Comparison of ENCODE assay signal across 12 cellular contexts in genomic region chr22:46931414-46931813, GRCh38.
A peak's percentile ranks its signal among the peaks of the same experiment; 100 is the strongest.
DNase-seq lines count a peak whose midpoint lies in the region; TF ChIP-seq lines count a peak whose summit lies in the region.
"Had no signal": no experiment of that assay in that cellular context is flagged by ENCODE, and none has a peak within 500 bp of the region (broad histone marks: within the 10 kb centered on the region; RNA-seq: fewer than 3 reads in every experiment).

No MANE protein-coding gene starts in this region.

- H3K4me1 Mint-ChIP-seq in H9: peaks cover 7 to 22% of the 10 kb centered on the region in 2 experiments
- peaks cover 26% of the 10 kb centered on the region for H3K4me1 Mint-ChIP-seq in osteocyte (ENCODE audit: unreplicated experiment)
- peaks cover 22% of the 10 kb centered on the region for H3K4me1 Mint-ChIP-seq in type B pancreatic cell (ENCODE audit: unreplicated experiment)

- no peak overlapping the region for H3K4ac ChIP-seq in H9 (ENCODE audit: low read depth, low read length)
- H3K4ac ChIP-seq in neuronal stem cell (ENCODE audit: low read length): no peak overlapping the region

- no peak overlapping the region for H3K27ac ChIP-seq in H9 (ENCODE audit: insufficient read length, low read depth, low read length)
- no peak overlapping the region for H3K27ac ChIP-seq in neuronal stem cell (replicated peaks; ENCODE audit: low read length)

- H3K23ac ChIP-seq in H9 (ENCODE audit: insufficient read length, low read depth, low read length): no peak overlapping the region
- no peak overlapping the region for H3K23ac ChIP-seq in neuronal stem cell (ENCODE audit: low read depth, low read length, poor library complexity)

- no peaks in the 10 kb centered on the region for H3K27me3 Mint-ChIP-seq in H9 (ENCODE audit: low read depth)
- no peaks in the 10 kb centered on the region for H3K27me3 Mint-ChIP-seq in osteocyte (ENCODE audit: unreplicated experiment)
- no peaks in the 10 kb centered on the region for H3K27me3 Mint-ChIP-seq in type B pancreatic cell
- H3K27me3 Mint-ChIP-seq: natural killer cell treated with Interleukin-12 subunit alpha and Interleukin-12 subunit beta and Interleukin-15 and Interleukin-18, amount 100 ng/mL, for 72 hours had no signal

- no peak overlapping the region for H3K4me3 Mint-ChIP-seq in H9
- no peak overlapping the region for H3K4me3 Mint-ChIP-seq in osteocyte (ENCODE audit: unreplicated experiment)
- H3K4me3 Mint-ChIP-seq in type B pancreatic cell: no peak overlapping the region
- H3K4me3 Mint-ChIP-seq: natural killer cell treated with Interleukin-12 subunit alpha and Interleukin-12 subunit beta and Interleukin-15 and Interleukin-18, amount 100 ng/mL, for 72 hours had no signal

- H3K79me2 ChIP-seq in H9 (ENCODE audit: insufficient read depth, low read length): no peaks in the 10 kb centered on the region

- H2BK15ac ChIP-seq in H9 (ENCODE audit: low read depth, low read length) (no peak overlapping the region), neuronal stem cell (ENCODE audit: low read length) (no peak overlapping the region)

- H3K9me3 Mint-ChIP-seq in H9 (no peaks in the 10 kb centered on the region), osteocyte (ENCODE audit: unreplicated experiment) (no peaks in the 10 kb centered on the region), type B pancreatic cell (no peaks in the 10 kb centered on the region)
- H3K9me3 Mint-ChIP-seq: natural killer cell treated with Interleukin-12 subunit alpha and Interleukin-12 subunit beta and Interleukin-15 and Interleukin-18, amount 100 ng/mL, for 72 hours had no signal

- H4K5ac ChIP-seq in H9 (ENCODE audit: insufficient read length, low read depth, low read length): no peak overlapping the region

- H3K9me3 ChIP-seq in H9 (ENCODE audit: control insufficient read depth, low read depth, low read length) (no peaks in the 10 kb centered on the region), neuronal stem cell (replicated peaks in 1 of 2; ENCODE audit: control insufficient read depth in 2 of 2, insufficient read depth in 1 of 2, low read depth in 1 of 2, low read length in 2 of 2) (no peaks in the 10 kb centered on the region)

- H2AFZ ChIP-seq in H9 (ENCODE audit: low read length): no peak overlapping the region
- H2AFZ ChIP-seq in neuronal stem cell (ENCODE audit: low read length): no peak overlapping the region

- no peak overlapping the region for H2BK20ac ChIP-seq in H9 (ENCODE audit: low read depth, low read length, poor library complexity, severe bottlenecking)

- no peak overlapping the region for H2BK12ac ChIP-seq in H9 (ENCODE audit: insufficient read length, low read depth, low read length)
- no peak overlapping the region for H2BK12ac ChIP-seq in neuronal stem cell (ENCODE audit: low read length)

- no peak overlapping the region for H3K4me2 ChIP-seq in H9 (ENCODE audit: insufficient read depth, insufficient read length, low read length)
- no peak overlapping the region for H3K4me2 ChIP-seq in neuronal stem cell (ENCODE audit: insufficient read depth, low read length, poor library complexity, severe bottlenecking)

- H3K14ac ChIP-seq in H9 (ENCODE audit: insufficient read depth, low read length) (no peak overlapping the region), neuronal stem cell (ENCODE audit: low read length) (no peak overlapping the region)

- no peak overlapping the region for H4K91ac ChIP-seq in H9 (ENCODE audit: insufficient read length, low read depth, low read length)
- no peak overlapping the region for H4K91ac ChIP-seq in neuronal stem cell (ENCODE audit: low read depth, low read length, poor library complexity)

- H3K23me2 ChIP-seq in H9 (ENCODE audit: insufficient read length, low read depth, low read length, poor library complexity, severe bottlenecking): no peaks in the 10 kb centered on the region

- no peak overlapping the region for H3K18ac ChIP-seq in H9 (ENCODE audit: insufficient read length, low read depth, low read length)
- no peak overlapping the region for H3K18ac ChIP-seq in neuronal stem cell (ENCODE audit: low read length)

- H3K4me3 ChIP-seq in epithelial cell of esophagus (ENCODE audit: low read length) (no peak overlapping the region), neuronal stem cell (ENCODE audit: low read length in 2 of 2) (no peak overlapping the region)

- H4K8ac ChIP-seq in H9 (replicated peaks; ENCODE audit: insufficient read length, low read depth, low read length) (no peak overlapping the region), neuronal stem cell (ENCODE audit: low read depth, low read length) (no peak overlapping the region)

- no peaks in the 10 kb centered on the region for H3K27me3 ChIP-seq in H9 (ENCODE audit: insufficient read depth, low read length)
- H3K27me3 ChIP-seq in neuronal stem cell (ENCODE audit: control insufficient read depth in 3 of 3, insufficient read depth in 3 of 3, low read depth in 1 of 3, low read length in 3 of 3): peaks cover 0 to 2% (median 0%) of the 10 kb centered on the region in 3 experiments

- no peak for DNase-seq in H9
- DNase-seq in RPMI7951 (ENCODE audit: low read depth): peak; percentile 55
- DNase-seq in epithelial cell of esophagus (ENCODE audit: low read depth): peak; percentile 69
- DNase-seq in osteocyte (ENCODE audit: extremely low spot score, unreplicated experiment): peak; percentile 62
- DNase-seq in type B pancreatic cell (ENCODE audit: extremely low spot score, unreplicated experiment): no peak
- no peak for DNase-seq in neuronal stem cell (ENCODE audit: low spot score)
- no peak for DNase-seq in mesenteric fat pad (ENCODE audit: low spot score)
- DNase-seq in epidermal melanocyte (ENCODE audit: insufficient read length, low spot score): no peak
- DNase-seq: caudate nucleus, H7, NCI-H774 had no signal

- H2BK120ac ChIP-seq in H9 (ENCODE audit: low read depth, low read length, poor library complexity, severe bottlenecking) (no peak overlapping the region), neuronal stem cell (ENCODE audit: low read depth, low read length) (no peak overlapping the region)

- H2AK5ac ChIP-seq in H9 (ENCODE audit: insufficient read length, low read length) (no peak overlapping the region), neuronal stem cell (ENCODE audit: low read depth, low read length) (no peak overlapping the region)

- H3K4me1 ChIP-seq in H9 (ENCODE audit: insufficient read depth, low read length) (no peaks in the 10 kb centered on the region; the same call in 1 of the 2 replicates), neuronal stem cell (ENCODE audit: control insufficient read depth in 2 of 2, insufficient read depth in 1 of 2, low read depth in 1 of 2, low read length in 2 of 2) (peaks cover 2 to 16% of the 10 kb centered on the region in 2 donors)

- no peak overlapping the region for H3K56ac ChIP-seq in H9 (ENCODE audit: insufficient read length, low read depth, low read length)

- H3K9ac ChIP-seq in H9 (ENCODE audit: extremely low read depth, insufficient read length, low read length) (no peak overlapping the region), neuronal stem cell (ENCODE audit: low read depth, low read length, poor library complexity) (no peak overlapping the region)

- peaks cover 0 to 3% (median 2%) of the 10 kb centered on the region in 3 experiments; a peak in 2 of 7 replicates for H3K36me3 Mint-ChIP-seq in H9 (ENCODE audit: insufficient read depth in 1 of 3, low read depth in 3 of 3)
- peaks cover 6% of the 10 kb centered on the region for H3K36me3 Mint-ChIP-seq in osteocyte (ENCODE audit: unreplicated experiment)
- H3K36me3 Mint-ChIP-seq in type B pancreatic cell: peaks cover 18% of the 10 kb centered on the region
- H3K36me3 Mint-ChIP-seq: natural killer cell treated with Interleukin-12 subunit alpha and Interleukin-12 subunit beta and Interleukin-15 and Interleukin-18, amount 100 ng/mL, for 72 hours had no signal

- H3K27ac Mint-ChIP-seq in H9: peak overlapping the region in 1 of 3 experiments; percentile 58; a peak in 2 of 7 replicates
- H3K27ac Mint-ChIP-seq in osteocyte (ENCODE audit: unreplicated experiment): no peak overlapping the region
- H3K27ac Mint-ChIP-seq in type B pancreatic cell: no peak overlapping the region
- H3K27ac Mint-ChIP-seq: natural killer cell treated with Interleukin-12 subunit alpha and Interleukin-12 subunit beta and Interleukin-15 and Interleukin-18, amount 100 ng/mL, for 72 hours had no signal

- no CpG with 5 or more reads among the region's 5 CpGs for WGBS in H9 (ENCODE audit: extremely low coverage, insufficient read length, low lambda C conversion rate)
- WGBS in neuronal stem cell (ENCODE audit: extremely low coverage in 2 of 2, insufficient read length in 2 of 2, insufficient replicate concordance in 1 of 2), 2 donors: no CpG with 5 or more reads among the region's 5 CpGs

- H3K36me3 ChIP-seq in neuronal stem cell (replicated peaks in 1 of 2; ENCODE audit: control insufficient read depth in 2 of 2, insufficient read depth in 2 of 2, low read length in 2 of 2): no peaks in the 10 kb centered on the region

- TF ChIP-seq CTCF in H9 (conservative IDR thresholded peaks at IDR 0.05) (peak; percentile 44; the same call in 2 of the 3 replicates), epithelial cell of esophagus (IDR thresholded peaks at IDR 0.05; ENCODE audit: insufficient read depth, low read depth, low read length, missing control alignments) (peak; percentile 49), osteocyte (IDR thresholded peaks at IDR 0.05) (peak; percentile 17), type B pancreatic cell (conservative IDR thresholded peaks at IDR 0.05) (no peak)

- no peak overlapping the region for H3T11ph ChIP-seq in H9 (ENCODE audit: low read length)

- H4K20me1 ChIP-seq in H9 (ENCODE audit: control insufficient read depth, insufficient read depth, insufficient read length): no peaks in the 10 kb centered on the region

- H3K79me1 ChIP-seq in H9 (ENCODE audit: insufficient read depth, low read depth, low read length, poor library complexity, severe bottlenecking) (no peaks in the 10 kb centered on the region), neuronal stem cell (ENCODE audit: low read depth, low read length) (no peaks in the 10 kb centered on the region)

- H2BK5ac ChIP-seq in H9 (ENCODE audit: insufficient read length, low read length) (no peak overlapping the region), neuronal stem cell (ENCODE audit: low read length) (no peak overlapping the region)

Comparison
In these comparisons a context has a peak if more than half of its experiments do, and no peak if none do; other contexts are left out.
1. DNase-seq: peak in RPMI7951 (single experiment), epithelial cell of esophagus (single experiment) and osteocyte (single experiment); none in H9 (single experiment), type B pancreatic cell (single experiment), neuronal stem cell (single experiment), mesenteric fat pad (single experiment) and epidermal melanocyte (single experiment).